ENCODE assay signal across 17 cellular contexts in genomic region chr2:130531225-130531624, GRCh38. TPM values are rescaled to one million over a fixed set of nuclear protein-coding genes. Genes with fewer than 3 reads are reported as not detected.
DNase-seq lines count a peak whose midpoint lies in the region; ATAC-seq, FAIRE-seq and TF ChIP-seq lines count a peak whose summit lies in the region.
"Not testable (repeated sequence)": the region's sequence is repeated elsewhere in the genome, so short reads cannot be mapped to it uniquely, and the experiment has no call there.
"Had no signal": no experiment of that assay in that cellular context is flagged by ENCODE, and none has a peak within 500 bp of the region (broad histone marks: within the 10 kb centered on the region; RNA-seq: fewer than 3 reads in every experiment).

No MANE protein-coding gene starts in this region.

- not testable (repeated sequence) for H3K9me3 Mint-ChIP-seq in activated B cell treated with CpG ODN at 0.5 μM for 24 hours

- H3K27ac ChIP-seq in foreskin keratinocyte = not testable (repeated sequence)

- H3K27ac Mint-ChIP-seq in activated B cell treated with CpG ODN at 0.5 μM for 24 hours = not testable (repeated sequence)

- H3K27me3 ChIP-seq in foreskin keratinocyte = not testable (repeated sequence)

- TF ChIP-seq CTCF in activated B cell treated with CpG ODN at 0.5 μM for 24 hours (IDR thresholded peaks at IDR 0.05); foreskin keratinocyte (conservative IDR thresholded peaks at IDR 0.05): not testable (repeated sequence)

- TF ChIP-seq POLR2A in GM12891 (IDR thresholded peaks at IDR 0.05; ENCODE audit: low read depth, low read length) = not testable (repeated sequence)

- POLR2A ChIA-PET in activated B cell treated with CpG ODN at 0.5 μM for 24 hours (lab: Charles Lee) = not testable (repeated sequence)

- intact Hi-C loops in activated B cell treated with CpG ODN at 0.5 μM for 24 hours (cut with micrococcal nuclease) = not testable (repeated sequence)

- H3K4me1 Mint-ChIP-seq in activated B cell treated with CpG ODN at 0.5 μM for 24 hours = not testable (repeated sequence)

- H3K4me3 Mint-ChIP-seq in activated B cell treated with CpG ODN at 0.5 μM for 24 hours = not testable (repeated sequence)

- ATAC-seq in GM18868 (IDR thresholded peaks at IDR 0.05; ENCODE audit: unreplicated experiment) (peak; percentile 97), GM21360 (IDR thresholded peaks at IDR 0.05; ENCODE audit: unreplicated experiment) (peak; percentile 64), HG02571 (IDR thresholded peaks at IDR 0.05; ENCODE audit: unreplicated experiment) (peak; percentile 90), HG02943 (IDR thresholded peaks at IDR 0.05; ENCODE audit: low read depth, unreplicated experiment) (peak; percentile 71), HG03342 (IDR thresholded peaks at IDR 0.05; ENCODE audit: unreplicated experiment) (peak; percentile 57), activated B cell treated with CpG ODN at 0.5 μM for 24 hours (ENCODE audit: low read depth) (peak; percentile 85), foreskin keratinocyte (peak; percentile 47)

- DNase-seq in GM12891 (ENCODE audit: insufficient read length, low spot score); activated B cell treated with CpG ODN at 0.5 μM for 24 hours; foreskin keratinocyte: not testable (repeated sequence)

- peak; percentile 78 for FAIRE-seq in GM12891 (lab: Jason Lieb, UNC)

- not testable (repeated sequence) for H3K4me1 ChIP-seq in foreskin keratinocyte

- CTCF ChIA-PET in activated B cell treated with CpG ODN at 0.5 μM for 24 hours (lab: Charles Lee) = not testable (repeated sequence)

- H3K36me3 Mint-ChIP-seq in activated B cell treated with CpG ODN at 0.5 μM for 24 hours (ENCODE audit: low read depth) = not testable (repeated sequence)

- H3K27me3 Mint-ChIP-seq in activated B cell treated with CpG ODN at 0.5 μM for 24 hours = not testable (repeated sequence)

RNA-seq across cellular contexts. Expression of gene CFC1B, which starts 10.2 kb away (rescaled TPM):
- polyA plus RNA-seq in GM12891 (2012; ENCODE audit: low read depth, missing spikeins) = not detected
- not detected in 2 replicates for total RNA-seq in activated B cell treated with CpG ODN at 0.5 μM for 24 hours
- total RNA-seq in foreskin keratinocyte = not detected in 2 replicates
- not detected in 2 replicates for polyA plus RNA-seq in foreskin keratinocyte
- total RNA-seq: CD4-positive, CD25-positive, alpha-beta regulatory T cell; GM23338; HFFc6; kidney; lower leg skin; osteocyte; renal cortical epithelial cell; T-helper 1 cell treated with Interleukin-12 subunit alpha and Interleukin-12 subunit beta and Interleukin-4 antibody, amounts not matched to agents 30 ng/mL and 1 ng/mL, for 36 hours; upper lobe of right lung had no signal
- polyA plus RNA-seq: CD4-positive, CD25-positive, alpha-beta regulatory T cell; GM23338 had no signal

RNA-seq across cellular contexts. Expression of gene POTEI, which starts 22.1 kb away (rescaled TPM):
- polyA plus RNA-seq in GM12891 (2012; ENCODE audit: low read depth, missing spikeins) = not detected
- total RNA-seq in activated B cell treated with CpG ODN at 0.5 μM for 24 hours = not detected in 2 replicates
- not detected in 2 replicates for total RNA-seq in foreskin keratinocyte
- polyA plus RNA-seq in foreskin keratinocyte = not detected in 2 replicates
- total RNA-seq: CD4-positive, CD25-positive, alpha-beta regulatory T cell; HFFc6; kidney; lower leg skin; renal cortical epithelial cell; T-helper 1 cell treated with Interleukin-12 subunit alpha and Interleukin-12 subunit beta and Interleukin-4 antibody, amounts not matched to agents 30 ng/mL and 1 ng/mL, for 36 hours; upper lobe of right lung had no signal
- polyA plus RNA-seq: CD4-positive, CD25-positive, alpha-beta regulatory T cell had no signal

Comparison
In these comparisons a context has a peak if more than half of its experiments do, and no peak if none do; other contexts are left out.
1. ATAC-seq: peak in every context shown above with its lines; median percentile 97 in GM18868; 90 in HG02571; 85 in activated B cell treated with CpG ODN at 0.5 μM for 24 hours; 71 in HG02943; 64 in GM21360; 57 in HG03342; 47 in foreskin keratinocyte.